Comparison of ENCODE assay signal across 8 cellular contexts in the genomic region with DNA sequence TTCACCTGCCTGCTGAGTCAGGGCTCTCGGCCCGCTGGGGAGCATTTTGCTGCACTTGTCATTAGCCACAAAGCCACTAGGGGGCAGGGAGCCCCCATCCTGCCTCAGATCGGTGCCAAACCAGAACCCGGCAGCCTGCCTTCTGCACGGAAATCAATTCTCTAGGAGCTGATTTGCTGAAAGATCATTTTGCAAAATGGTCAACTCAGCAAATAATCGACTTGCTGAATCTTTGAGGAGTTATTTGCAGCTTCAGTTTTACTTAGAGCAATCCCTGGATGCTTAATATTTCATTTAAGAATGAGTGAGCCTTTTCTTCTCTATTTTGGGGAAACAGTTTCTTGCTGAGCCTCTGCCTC. TPM values are rescaled to one million over a fixed set of nuclear protein-coding genes. Genes with fewer than 3 reads are reported as not detected.
A peak's percentile ranks its signal among the peaks of the same experiment; 100 is the strongest.
DNase-seq lines count a peak whose midpoint lies in the region; ATAC-seq, FAIRE-seq and TF ChIP-seq lines count a peak whose summit lies in the region.

No MANE protein-coding gene starts in this region.

- no peaks in the 10 kb centered on the region for H3K36me3 ChIP-seq in HepG2 (replicated peaks in 1 of 2; ENCODE audit: control insufficient read depth in 1 of 2, insufficient read depth in 2 of 2, low read length in 2 of 2)

- CTCF ChIA-PET in HepG2 (lab: Yijun Ruan, JAX; ENCODE audit: low intra/inter-chr PET ratio, low total read pairs) = interaction anchor here (0.5 to 1.3 kb wide), 3 partner anchors 304 to 308 kb away, joined by 3 to 9 read pairs (median 6); no protein-coding TSS in a partner anchor

- no peaks in the 10 kb centered on the region for H3K9me3 ChIP-seq in HepG2 (ENCODE audit: low read length)

- no peak for TF ChIP-seq POLR2A in HepG2 (IDR thresholded peaks at IDR 0.05; ENCODE audit: insufficient read depth in 1 of 2, low read depth in 2 of 2, low read length in 2 of 2)

- intact Hi-C loops in HepG2 (cut with micrococcal nuclease; ENCODE audit: unreplicated experiment) = loop anchor here (1.0 kb wide), 1 partner anchor 309 kb away; no protein-coding TSS in a partner anchor

- no peak overlapping the region for H3K4me2 ChIP-seq in HepG2 (ENCODE audit: low read depth, low read length)

- no peaks in the 10 kb centered on the region for H3K4me1 ChIP-seq in HepG2 (ENCODE audit: insufficient read depth, low read length)

- ATAC-seq in HG03060 (IDR thresholded peaks at IDR 0.05; ENCODE audit: low read depth, unreplicated experiment) = peak; percentile 43
- ATAC-seq in HepG2 = peak; percentile 92

- H3K4me3 ChIP-seq in HepG2 (replicated peaks in 1 of 3; ENCODE audit: insufficient read depth in 1 of 3, low read depth in 2 of 3, low read length in 3 of 3) = no peak overlapping the region

- POLR2A ChIA-PET in HepG2 (lab: Yijun Ruan, JAX) = no interaction called here

- peaks cover 4 to 63% of the 10 kb centered on the region in 2 experiments; a peak in 4 of 5 replicates for H3K27me3 ChIP-seq in HepG2 (ENCODE audit: control insufficient read depth in 1 of 2, insufficient read depth in 2 of 2, low read length in 2 of 2)

- no peak for TF ChIP-seq EP300 in HepG2 (IDR thresholded peaks at IDR 0.05; ENCODE audit: low read depth in 2 of 2, low read length in 2 of 2)
- no peak for TF ChIP-seq EP300 in HepG2 (CRISPR knock-in tag; IDR thresholded peaks at IDR 0.05; ENCODE audit: borderline replicate concordance)

- H3K79me2 ChIP-seq in HepG2 (ENCODE audit: insufficient read depth, low read length) = no peaks in the 10 kb centered on the region

- H2AFZ ChIP-seq in HepG2 (ENCODE audit: low read length) = no peak overlapping the region

- H3K9ac ChIP-seq in HepG2 (ENCODE audit: insufficient read depth, low read depth, low read length) = no peak overlapping the region

- in situ Hi-C loops in HepG2 (cut with HindIII; ENCODE audit: extremely low pct_ligation_motif_present, low pct_unique_long_range_greater_than_20kb) = loop anchor here (5.0 kb wide), 1 partner anchor 309 kb away; no protein-coding TSS in a partner anchor

- WGBS in HepG2 (ENCODE audit: low lambda C conversion rate) = 9% methylated on average over 4 of the region's 6 CpGs

- peak; percentile 66 for FAIRE-seq in HepG2 (lab: Jason Lieb, UNC)

- no peaks in the 10 kb centered on the region for H4K20me1 ChIP-seq in HepG2 (ENCODE audit: insufficient read depth, low read length)

- BruUV-seq in HepG2 (replicated peaks; lab: Mats Ljungman, UMichigan) = no TSS peak

- DNase-seq in activated gamma-delta T cell treated with Interleukin-2 at 50 U/mL for 16 hours = peak; percentile 87
- DNase-seq in activated gamma-delta T cell (lab: John Stamatoyannopoulos, UW) = no peak
- peak; percentile 76 for DNase-seq in NCI-H2227 (lab: John Stamatoyannopoulos, UW; ENCODE audit: unreplicated experiment)
- peak; percentile 87 for DNase-seq in activated CD4-positive, CD25-positive, alpha-beta regulatory T cell treated with anti-CD3 and anti-CD28 coated beads, Interleukin-2, amount 50 U/mL, for 72 hours
- peak; percentile 59 for DNase-seq in cerebellar cortex (ENCODE audit: low spot score)
- peak; percentile 23 for DNase-seq in HepG2 (ENCODE audit: low spot score)
- DNase-seq in stimulated activated CD4-positive, alpha-beta T cell treated with anti-CD3 and anti-CD28 coated beads, Interleukin-4, amount 100 ng/mL, for 48 hours (ENCODE audit: low read depth in 2 of 2) = peak; percentile 75 to 82

- peak; percentile 90 for TF ChIP-seq CTCF in HepG2 (CRISPR knock-in tag; IDR thresholded peaks at IDR 0.05)

- no peak overlapping the region for H3K27ac ChIP-seq in HepG2 (ENCODE audit: extremely low read length, insufficient read depth, low read length)

- peak; percentile 69 for TF ChIP-seq RAD21 in HepG2 (CRISPR knock-in tag; IDR thresholded peaks at IDR 0.05)

TF ChIP-seq in HepG2, 621 proteins besides CTCF, POLR2A, EP300 and RAD21 (continues in another document):
- TF ChIP-seq, protein P1, sequence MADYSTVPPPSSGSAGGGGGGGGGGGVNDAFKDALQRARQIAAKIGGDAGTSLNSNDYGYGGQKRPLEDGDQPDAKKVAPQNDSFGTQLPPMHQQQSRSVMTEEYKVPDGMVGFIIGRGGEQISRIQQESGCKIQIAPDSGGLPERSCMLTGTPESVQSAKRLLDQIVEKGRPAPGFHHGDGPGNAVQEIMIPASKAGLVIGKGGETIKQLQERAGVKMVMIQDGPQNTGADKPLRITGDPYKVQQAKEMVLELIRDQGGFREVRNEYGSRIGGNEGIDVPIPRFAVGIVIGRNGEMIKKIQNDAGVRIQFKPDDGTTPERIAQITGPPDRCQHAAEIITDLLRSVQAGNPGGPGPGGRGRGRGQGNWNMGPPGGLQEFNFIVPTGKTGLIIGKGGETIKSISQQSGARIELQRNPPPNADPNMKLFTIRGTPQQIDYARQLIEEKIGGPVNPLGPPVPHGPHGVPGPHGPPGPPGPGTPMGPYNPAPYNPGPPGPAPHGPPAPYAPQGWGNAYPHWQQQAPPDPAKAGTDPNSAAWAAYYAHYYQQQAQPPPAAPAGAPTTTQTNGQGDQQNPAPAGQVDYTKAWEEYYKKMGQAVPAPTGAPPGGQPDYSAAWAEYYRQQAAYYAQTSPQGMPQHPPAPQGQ (CRISPR knock-in tag; IDR thresholded peaks at IDR 0.05; ENCODE audit: borderline replicate concordance) = no peak
- no peak for TF ChIP-seq ZNF761 (CRISPR knock-in tag; conservative IDR thresholded peaks at IDR 0.05)
- TF ChIP-seq MAFG (CRISPR knock-in tag; IDR thresholded peaks at IDR 0.05) = peak; percentile 54; the same call in 1 of the 2 replicates
- TF ChIP-seq MAFF (IDR thresholded peaks at IDR 0.05; ENCODE audit: low read depth, low read length) = peak; percentile 99
- TF ChIP-seq FOXK1 (CRISPR knock-in tag; IDR thresholded peaks at IDR 0.05; ENCODE audit: borderline replicate concordance, low read depth) = no peak
- TF ChIP-seq, protein P2, sequence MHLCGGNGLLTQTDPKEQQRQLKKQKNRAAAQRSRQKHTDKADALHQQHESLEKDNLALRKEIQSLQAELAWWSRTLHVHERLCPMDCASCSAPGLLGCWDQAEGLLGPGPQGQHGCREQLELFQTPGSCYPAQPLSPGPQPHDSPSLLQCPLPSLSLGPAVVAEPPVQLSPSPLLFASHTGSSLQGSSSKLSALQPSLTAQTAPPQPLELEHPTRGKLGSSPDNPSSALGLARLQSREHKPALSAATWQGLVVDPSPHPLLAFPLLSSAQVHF (CRISPR knock-in tag; IDR thresholded peaks at IDR 0.05) = no peak
- TF ChIP-seq, protein P3, sequence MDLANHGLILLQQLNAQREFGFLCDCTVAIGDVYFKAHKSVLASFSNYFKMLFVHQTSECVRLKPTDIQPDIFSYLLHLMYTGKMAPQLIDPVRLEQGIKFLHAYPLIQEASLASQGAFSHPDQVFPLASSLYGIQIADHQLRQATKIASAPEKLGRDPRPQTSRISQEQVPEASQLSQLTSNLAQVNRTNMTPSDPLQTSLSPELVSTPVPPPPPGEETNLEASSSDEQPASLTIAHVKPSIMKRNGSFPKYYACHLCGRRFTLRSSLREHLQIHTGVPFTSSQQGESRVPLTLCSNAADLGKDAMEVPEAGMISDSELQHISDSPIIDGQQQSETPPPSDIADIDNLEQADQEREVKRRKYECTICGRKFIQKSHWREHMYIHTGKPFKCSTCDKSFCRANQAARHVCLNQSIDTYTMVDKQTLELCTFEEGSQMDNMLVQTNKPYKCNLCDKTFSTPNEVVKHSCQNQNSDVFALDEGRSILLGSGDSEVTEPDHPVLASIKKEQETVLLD (CRISPR knock-in tag; IDR thresholded peaks at IDR 0.05; ENCODE audit: low read depth) = no peak
- no peak for TF ChIP-seq AKAP8 (CRISPR knock-in tag; IDR thresholded peaks at IDR 0.05)
- peak; percentile 53; the same call in 1 of the 2 replicates for TF ChIP-seq CBFB (CRISPR knock-in tag; IDR thresholded peaks at IDR 0.05)
- TF ChIP-seq NFYB (CRISPR knock-in tag; IDR thresholded peaks at IDR 0.05) = no peak

RNA-seq across cellular contexts. Expression of a gene that starts 1.7 kb away (rescaled TPM):
- total RNA-seq in HepG2 (2016; rRNA removed; fragmentation: Illumina TruSeq; extraction: Trizol) = not detected in 2 replicates
- total RNA-seq in HepG2 (2016; cell fraction: cytosol; rRNA removed; fragmentation: Illumina TruSeq; extraction: Trizol; ENCODE audit: low read depth) = not detected in 2 replicates
- total RNA-seq in HepG2 (2016; cell fraction: insoluble cytoplasmic fraction; rRNA removed; fragmentation: Illumina TruSeq; extraction: Trizol) = not detected in 2 replicates
- total RNA-seq in HepG2 (2016; cell fraction: membrane; rRNA removed; fragmentation: Illumina TruSeq; extraction: Trizol) = not detected in 2 replicates
- not detected in 2 replicates for total RNA-seq in HepG2 (2016; cell fraction: nucleus; rRNA removed; fragmentation: Illumina TruSeq; extraction: Trizol)
- not detected in 2 replicates for polyA plus RNA-seq in HepG2 (2011; rRNA removed)
- not detected in 2 replicates for polyA plus RNA-seq in HepG2 (2011; cell fraction: cytosol; rRNA removed)
- not detected in 2 replicates for polyA plus RNA-seq in HepG2 (2011; cell fraction: nucleus; rRNA removed)
- polyA plus RNA-seq in HepG2 (2012) = not detected in 2 replicates
- not detected in 2 replicates for polyA plus RNA-seq in HepG2 (2016; cell fraction: cytosol; fragmentation: Illumina TruSeq; extraction: Trizol; ENCODE audit: low read depth)
- not detected in 2 replicates for polyA plus RNA-seq in HepG2 (2016; cell fraction: insoluble cytoplasmic fraction; fragmentation: Illumina TruSeq; extraction: Trizol; ENCODE audit: low read depth)
- polyA plus RNA-seq in HepG2 (2016; cell fraction: membrane; fragmentation: Illumina TruSeq; extraction: Trizol; ENCODE audit: low read depth) = not detected in 2 replicates
- not detected in 2 replicates for polyA plus RNA-seq in HepG2 (2016; cell fraction: nucleus; fragmentation: Illumina TruSeq; extraction: Trizol; ENCODE audit: insufficient read depth, low read depth)
- polyA minus RNA-seq in HepG2 (2011; rRNA and poly(A)+ RNA removed; ENCODE audit: low replicate concordance) = not detected in 2 replicates
- polyA minus RNA-seq in HepG2 (2011; cell fraction: cytosol; rRNA and poly(A)+ RNA removed) = not detected in 2 replicates
- polyA minus RNA-seq in HepG2 (2011; cell fraction: nucleus; rRNA and poly(A)+ RNA removed) = not detected in 2 replicates
